Comparison of ENCODE assay signal across 15 cellular contexts in the genomic region with DNA sequence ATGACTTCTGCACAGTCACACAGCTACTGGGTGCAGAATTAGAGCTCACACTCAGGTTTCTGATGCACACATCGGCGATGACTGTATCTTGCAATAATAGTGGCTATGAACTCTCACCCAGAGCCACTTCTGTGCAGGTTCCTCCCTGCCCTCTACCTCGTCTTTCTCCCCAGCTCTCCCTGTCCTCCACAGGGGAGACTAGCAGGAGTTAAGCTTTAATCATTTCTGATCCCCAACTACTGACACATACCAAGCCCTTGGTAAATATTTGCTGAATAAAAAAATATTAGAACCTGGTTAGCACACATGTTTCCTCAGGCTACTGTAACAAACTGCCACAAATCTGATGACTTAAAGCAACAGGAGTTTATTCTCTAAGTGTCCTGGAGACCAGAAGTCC.
DNase-seq lines count a peak whose midpoint lies in the region; ATAC-seq and TF ChIP-seq lines count a peak whose summit lies in the region.
"Had no signal": no experiment of that assay in that cellular context is flagged by ENCODE, and none has a peak within 500 bp of the region (broad histone marks: within the 10 kb centered on the region; RNA-seq: fewer than 3 reads in every experiment).

No MANE protein-coding gene starts in this region.

- TF ChIP-seq EP300 in stomach (IDR thresholded peaks at IDR 0.05): no peak

- H3K4me3 Mint-ChIP-seq in Caco-2 (ENCODE audit: unreplicated experiment): no peak overlapping the region
- H3K4me3 Mint-ChIP-seq in chondrocyte (ENCODE audit: unreplicated experiment): no peak overlapping the region
- H3K4me3 Mint-ChIP-seq in T-helper 17 cell: no peak overlapping the region
- H3K4me3 Mint-ChIP-seq: B cell; CD8-positive, alpha-beta T cell had no signal

- DNase-seq in Caco-2 (peak in 1 of 2 experiments; percentile 35), PC-9 (peak in 1 of 2 experiments; percentile 77), chondrocyte (ENCODE audit: low spot score) (no peak), stomach (no peak), T-helper 17 cell (no peak), KBM-7 (no peak), HuH-7 (ENCODE audit: low spot score) (no peak)
- DNase-seq: C1 segment of cervical spinal cord; CD8-positive, alpha-beta T cell; DMS53; GF-D8 had no signal

- TF ChIP-seq CTCF in Caco-2 (IDR thresholded peaks at IDR 0.05; ENCODE audit: insufficient read depth in 1 of 2, low read depth in 1 of 2, low read length in 1 of 2, severe bottlenecking in 1 of 2, unreplicated experiment in 1 of 2) (no peak), PC-9 (conservative IDR thresholded peaks at IDR 0.05) (0 out of 2 replicates have a peak, but pooled peaks have one; percentile 9), chondrocyte (IDR thresholded peaks at IDR 0.05) (peak; percentile 24), stomach (IDR thresholded peaks at IDR 0.05) (no peak)

- H3K9me2 ChIP-seq in PC-9 (ENCODE audit: insufficient read depth): no peaks in the 10 kb centered on the region

- peaks cover 32% of the 10 kb centered on the region for H3K4me1 ChIP-seq in Caco-2
- H3K4me1 ChIP-seq in PC-9 (replicated peaks; ENCODE audit: insufficient read depth): peaks cover 26% of the 10 kb centered on the region
- H3K4me1 ChIP-seq in stomach: peaks cover 5 to 33% (median 11%) of the 10 kb centered on the region in 4 donors
- H3K4me1 ChIP-seq: HAP-1 had no signal

- H3K4me3 ChIP-seq in Caco-2 (ENCODE audit: low read depth, low read length): no peak overlapping the region
- no peak overlapping the region for H3K4me3 ChIP-seq in PC-9
- H3K4me3 ChIP-seq in stomach: no peak overlapping the region
- H3K4me3 ChIP-seq: HAP-1 had no signal

- H3F3A ChIP-seq in PC-9 (ENCODE audit: insufficient read depth, low read depth): peaks cover 12% of the 10 kb centered on the region

- H3K9me3 ChIP-seq in Caco-2 (no peaks in the 10 kb centered on the region), PC-9 (ENCODE audit: insufficient read depth, low read depth) (no peaks in the 10 kb centered on the region), stomach (no peaks in the 10 kb centered on the region), T-helper 17 cell (ENCODE audit: control insufficient read depth, low read length, poor library complexity, severe bottlenecking) (no peaks in the 10 kb centered on the region)
- H3K9me3 ChIP-seq: HAP-1 had no signal

- H3K27ac Mint-ChIP-seq in Caco-2 (ENCODE audit: unreplicated experiment) (peak overlapping the region; percentile 41), chondrocyte (ENCODE audit: unreplicated experiment) (no peak overlapping the region), T-helper 17 cell (no peak overlapping the region)
- H3K27ac Mint-ChIP-seq: B cell; CD8-positive, alpha-beta T cell had no signal

- H3K4me2 ChIP-seq in PC-9: peak overlapping the region; percentile 41

- in situ Hi-C loops in KBM-7 (cut with MboI; ENCODE audit: low pct_unique_long_range_greater_than_20kb, low sequenced_read_pairs): no loop called here

- intact Hi-C loops in Caco-2 (cut with micrococcal nuclease; ENCODE audit: unreplicated experiment) (loop anchor here (1.0 to 5.0 kb wide), 3 partner anchors 13 to 533 kb away; no protein-coding TSS in a partner anchor), PC-9 (cut with micrococcal nuclease; ENCODE audit: unreplicated experiment) (no loop called here), stomach (cut with DNase I; ENCODE audit: low total_unique reads) (no loop called here)

- WGBS in stomach, 5 donors: 26 to 54% (median 42%) methylated on average over 3 of the region's 3 CpGs

- BruUV-seq in Caco-2 (replicated peaks; lab: Mats Ljungman, UMichigan) (no TSS peak), PC-9 (replicated peaks; lab: Mats Ljungman, UMichigan) (no TSS peak)

- H2AFZ ChIP-seq in PC-9: no peak overlapping the region

- H3K4me1 Mint-ChIP-seq in Caco-2 (ENCODE audit: low read depth, unreplicated experiment) (peaks cover 29% of the 10 kb centered on the region), chondrocyte (ENCODE audit: low read depth) (peaks cover 7% of the 10 kb centered on the region), T-helper 17 cell (no peaks in the 10 kb centered on the region)
- H3K4me1 Mint-ChIP-seq: B cell had no signal

- POLR2A ChIA-PET in Caco-2 (lab: Charles Lee) (interaction anchor here (0.5 kb wide), 1 partner anchor 504 kb away, joined by 3 read pairs; no protein-coding TSS in a partner anchor), PC-9 (lab: Charles Lee; ENCODE audit: unreplicated experiment) (no interaction called here)

- H3K36me3 Mint-ChIP-seq in Caco-2 (ENCODE audit: insufficient read depth, unreplicated experiment): no peaks in the 10 kb centered on the region
- no peaks in the 10 kb centered on the region for H3K36me3 Mint-ChIP-seq in chondrocyte (ENCODE audit: low read depth)
- H3K36me3 Mint-ChIP-seq in T-helper 17 cell (ENCODE audit: low read depth): no peaks in the 10 kb centered on the region
- H3K36me3 Mint-ChIP-seq: CD8-positive, alpha-beta T cell had no signal

- H3K27ac ChIP-seq in PC-9 (peak overlapping the region; percentile 42), stomach (peak overlapping the region; percentile 61 to 73 (median 72))
- H3K27ac ChIP-seq: HL-60 had no signal

- CTCF ChIA-PET in Caco-2 (lab: Charles Lee): interaction anchor here (0.7 to 1.4 kb wide), 6 partner anchors 12 to 534 kb away, joined by 3 to 5 read pairs (median 3); no protein-coding TSS in a partner anchor
- CTCF ChIA-PET in PC-9 (lab: Charles Lee): no interaction called here

- no peak for TF ChIP-seq POLR2A in stomach (IDR thresholded peaks at IDR 0.05)

- H3K36me3 ChIP-seq in Caco-2 (ENCODE audit: control insufficient read depth, insufficient read depth, low read length): no peaks in the 10 kb centered on the region
- no peaks in the 10 kb centered on the region for H3K36me3 ChIP-seq in PC-9 (ENCODE audit: low read depth)
- H3K36me3 ChIP-seq in stomach: no peaks in the 10 kb centered on the region
- H3K36me3 ChIP-seq: HAP-1 had no signal

- ATAC-seq in HG02938 (IDR thresholded peaks at IDR 0.05; ENCODE audit: unreplicated experiment): no peak
- ATAC-seq in T-helper 17 cell: no peak
- ATAC-seq: CD8-positive, alpha-beta T cell had no signal

- H3K27me3 Mint-ChIP-seq in Caco-2 (ENCODE audit: insufficient read depth, unreplicated experiment): no peaks in the 10 kb centered on the region
- H3K27me3 Mint-ChIP-seq in chondrocyte (ENCODE audit: low read depth): no peaks in the 10 kb centered on the region
- peaks cover 6% of the 10 kb centered on the region for H3K27me3 Mint-ChIP-seq in T-helper 17 cell

- H3K27me3 ChIP-seq in Caco-2 (replicated peaks; ENCODE audit: control insufficient read depth, insufficient read depth, low read length) (no peaks in the 10 kb centered on the region), PC-9 (ENCODE audit: insufficient read depth, low read depth) (no peaks in the 10 kb centered on the region), stomach (no peaks in the 10 kb centered on the region)

- no peaks in the 10 kb centered on the region for H3K9me3 Mint-ChIP-seq in Caco-2 (ENCODE audit: unreplicated experiment)
- H3K9me3 Mint-ChIP-seq in chondrocyte (ENCODE audit: low read depth): no peaks in the 10 kb centered on the region
- H3K9me3 Mint-ChIP-seq: CD8-positive, alpha-beta T cell had no signal

- no peaks in the 10 kb centered on the region for H4K20me1 ChIP-seq in PC-9 (ENCODE audit: insufficient read depth)

- H3K79me2 ChIP-seq in PC-9 (ENCODE audit: low read depth): no peaks in the 10 kb centered on the region

Comparison
In these comparisons a context has a peak if more than half of its experiments do, and no peak if none do; other contexts are left out.
1. CTCF ChIP-seq: peak in PC-9 (single experiment) and chondrocyte (single experiment); none in Caco-2 (0 of 2) and stomach (0 of 7).